30 cellular contexts compared by ENCODE assay signal in genomic region chr9:137017071-137017470, GRCh38. TPM values are rescaled to one million over a fixed set of nuclear protein-coding genes. Genes with fewer than 3 reads are reported as not detected.
"Had no signal": no experiment of that assay in that cellular context is flagged by ENCODE, and none has a peak within 500 bp of the region (broad histone marks: within the 10 kb centered on the region; RNA-seq: fewer than 3 reads in every experiment).

No MANE protein-coding gene starts in this region.

- H3K27me3 Mint-ChIP-seq: dendritic cell treated with granulocyte-macrophage colony-stimulating factor and Interleukin-4, amounts not matched to agents 40 ng/mL and 50 ng/mL, for 4 days; effector memory CD8-positive, alpha-beta T cell had no signal

- H3K9me3 ChIP-seq: colonic mucosa, esophagus squamous epithelium, gastroesophageal sphincter, heart left ventricle, left lung, lower lobe of right lung had no signal

- H3K4me1 Mint-ChIP-seq: endodermal cell had no signal

- H3K36me3 ChIP-seq: colonic mucosa had no signal

- H3K4me3 ChIP-seq: colonic mucosa, esophagus squamous epithelium, gastroesophageal sphincter, heart left ventricle, hepatocyte, left lung, lower lobe of right lung had no signal

- H3K79me2 ChIP-seq: hepatocyte had no signal

- H3K4me3 Mint-ChIP-seq: dendritic cell treated with granulocyte-macrophage colony-stimulating factor and Interleukin-4, amounts not matched to agents 40 ng/mL and 50 ng/mL, for 4 days; effector memory CD8-positive, alpha-beta T cell; endodermal cell; immature natural killer cell had no signal

- FAIRE-seq: endometrium, frontal cortex, islet of Langerhans, keratinocyte had no signal

- H3K4me1 ChIP-seq: esophagus squamous epithelium, foreskin keratinocyte, gastroesophageal sphincter, heart left ventricle, left lung, lower lobe of right lung had no signal

- H2AFZ ChIP-seq: hepatocyte had no signal

- H3K9me3 Mint-ChIP-seq: dendritic cell treated with granulocyte-macrophage colony-stimulating factor and Interleukin-4, amounts not matched to agents 40 ng/mL and 50 ng/mL, for 4 days; effector memory CD8-positive, alpha-beta T cell; immature natural killer cell had no signal

- H3K27ac Mint-ChIP-seq: dendritic cell treated with granulocyte-macrophage colony-stimulating factor and Interleukin-4, amounts not matched to agents 40 ng/mL and 50 ng/mL, for 4 days; effector memory CD8-positive, alpha-beta T cell; endodermal cell; immature natural killer cell had no signal

- H3K4me2 ChIP-seq: hepatocyte had no signal

- DNase-seq: cerebellar nuclear complex; colonic mucosa; cortex of kidney; effector CD8-positive, alpha-beta T cell; effector memory CD8-positive, alpha-beta T cell; endodermal cell; erythroblast; esophagus squamous epithelium; foreskin keratinocyte; heart left ventricle; hypothalamus; immature natural killer cell; left cardiac atrium; left lung; left ventricle myocardium superior; lower lobe of right lung; mesendoderm; midbrain had no signal

- H3K27me3 ChIP-seq: colonic mucosa, esophagus squamous epithelium, foreskin keratinocyte, gastroesophageal sphincter, heart left ventricle, hepatocyte, left lung had no signal

- H3K27ac ChIP-seq: colonic mucosa, epithelial cell of prostate, esophagus squamous epithelium, foreskin keratinocyte, gastroesophageal sphincter, heart left ventricle, hepatocyte, left lung, lower lobe of right lung had no signal

RNA-seq across cellular contexts. Expression of gene FUT7, which starts 14.8 kb away (rescaled TPM):
- total RNA-seq: chondrocyte, colonic mucosa, dermis microvascular lymphatic vessel endothelial cell, endodermal cell, foreskin keratinocyte, frontal cortex, hepatocyte, kidney epithelial cell, lung microvascular endothelial cell had no signal
- polyA plus RNA-seq: foreskin keratinocyte, hepatocyte, keratinocyte had no signal

RNA-seq across cellular contexts. Expression of gene CLIC3, which starts 20.7 kb away (rescaled TPM):
- total RNA-seq: dermis microvascular lymphatic vessel endothelial cell, frontal cortex, kidney epithelial cell, lung microvascular endothelial cell had no signal
